ENCODE assay signal across 29 cellular contexts in genomic region chr11:5247479-5248192, GRCh38. TPM values are rescaled to one million over a fixed set of nuclear protein-coding genes. Genes with fewer than 3 reads are reported as not detected.
"Had no signal": no experiment of that assay in that cellular context is flagged by ENCODE, and none has a peak within 500 bp of the region (broad histone marks: within the 10 kb centered on the region; RNA-seq: fewer than 3 reads in every experiment).

No MANE protein-coding gene starts in this region.

- H3K4me1 ChIP-seq: left ventricle myocardium inferior, lower lobe of right lung, psoas muscle, right lobe of liver, spleen, tibial artery, upper lobe of left lung, uterus had no signal

- H3K36me3 ChIP-seq: left ventricle myocardium inferior, lower lobe of right lung, right lobe of liver, spleen, tibial artery, upper lobe of left lung, uterus had no signal

- FAIRE-seq: kidney had no signal

- H3K9me3 Mint-ChIP-seq: natural killer cell treated with Interleukin-12 subunit alpha and Interleukin-12 subunit beta and Interleukin-15 and Interleukin-18, amount 100 ng/mL, for 72 hours; stimulated activated memory B cell treated with anti-CD40 and anti-IgM and Interleukin-4, amounts not matched to agents 10 μg/mL and 1 μg/mL and 100 μg/mL, for 72 hours; stimulated activated naive CD8-positive, alpha-beta T cell treated with anti-CD3 and anti-CD28 coated beads, Interleukin-15, Interleukin-2, amounts not matched to agents 100 ng/mL and 50 ng/mL, for 24 hours had no signal

- H3K4me1 Mint-ChIP-seq: immature natural killer cell; stimulated activated memory B cell treated with anti-CD40 and anti-IgM and Interleukin-4, amounts not matched to agents 10 μg/mL and 1 μg/mL and 100 μg/mL, for 72 hours had no signal

- ATAC-seq: esophagus mucosa; left cardiac atrium; lower lobe of right lung; natural killer cell treated with Interleukin-12 subunit alpha and Interleukin-12 subunit beta and Interleukin-15 and Interleukin-18, amount 100 ng/mL, for 72 hours; psoas muscle; right lobe of liver; stimulated activated memory B cell treated with anti-CD40 and anti-IgM and Interleukin-4, amounts not matched to agents 10 μg/mL and 1 μg/mL and 100 μg/mL, for 72 hours had no signal

- H3K27me3 Mint-ChIP-seq: stimulated activated naive CD8-positive, alpha-beta T cell treated with anti-CD3 and anti-CD28 coated beads, Interleukin-15, Interleukin-2, amounts not matched to agents 100 ng/mL and 50 ng/mL, for 24 hours had no signal

- H3K4me3 Mint-ChIP-seq: immature natural killer cell; natural killer cell treated with Interleukin-12 subunit alpha and Interleukin-12 subunit beta and Interleukin-15 and Interleukin-18, amount 100 ng/mL, for 72 hours; stimulated activated memory B cell treated with anti-CD40 and anti-IgM and Interleukin-4, amounts not matched to agents 10 μg/mL and 1 μg/mL and 100 μg/mL, for 72 hours; stimulated activated naive CD8-positive, alpha-beta T cell treated with anti-CD3 and anti-CD28 coated beads, Interleukin-15, Interleukin-2, amounts not matched to agents 100 ng/mL and 50 ng/mL, for 24 hours had no signal

- H3K9me3 ChIP-seq: left ventricle myocardium inferior, lower lobe of right lung, psoas muscle, right lobe of liver, spleen, tibial artery, upper lobe of left lung, uterus had no signal

- DNase-seq: cortex of kidney; dorsolateral prefrontal cortex; effector CD8-positive, alpha-beta T cell; kidney; left cardiac atrium; left ventricle myocardium inferior; lower lobe of right lung; mesenchymal stem cell; midbrain; psoas muscle; retina; right lobe of liver; spleen; stimulated activated CD4-positive, alpha-beta T cell treated with anti-CD3 and anti-CD28 coated beads, Interleukin-15, amount 100 ng/mL, for 24 hours; stimulated activated CD4-positive, alpha-beta T cell treated with anti-CD3 and anti-CD28 coated beads, Interleukin-1b, Interleukin-23, amount 100 ng/mL, for 48 hours; stimulated activated CD4-positive, alpha-beta T cell treated with anti-CD3 and anti-CD28 coated beads, Interleukin-4, amount 100 ng/mL, for 24 hours; tibial artery; upper lobe of left lung; uterus had no signal

- H3K4me3 ChIP-seq: dorsolateral prefrontal cortex, left ventricle myocardium inferior, lower lobe of right lung, psoas muscle, right lobe of liver, spleen, tibial artery, upper lobe of left lung, uterus had no signal

- H3K27me3 ChIP-seq: right lobe of liver, spleen, tibial artery, upper lobe of left lung, uterus had no signal

- H3K27ac Mint-ChIP-seq: immature natural killer cell; natural killer cell treated with Interleukin-12 subunit alpha and Interleukin-12 subunit beta and Interleukin-15 and Interleukin-18, amount 100 ng/mL, for 72 hours; stimulated activated memory B cell treated with anti-CD40 and anti-IgM and Interleukin-4, amounts not matched to agents 10 μg/mL and 1 μg/mL and 100 μg/mL, for 72 hours; stimulated activated naive CD8-positive, alpha-beta T cell treated with anti-CD3 and anti-CD28 coated beads, Interleukin-15, Interleukin-2, amounts not matched to agents 100 ng/mL and 50 ng/mL, for 24 hours had no signal

- H3K27ac ChIP-seq: dorsolateral prefrontal cortex, left ventricle myocardium inferior, lower lobe of right lung, psoas muscle, right lobe of liver, spleen, tibial artery, upper lobe of left lung, uterus had no signal

- H3K36me3 Mint-ChIP-seq: immature natural killer cell; natural killer cell treated with Interleukin-12 subunit alpha and Interleukin-12 subunit beta and Interleukin-15 and Interleukin-18, amount 100 ng/mL, for 72 hours; stimulated activated memory B cell treated with anti-CD40 and anti-IgM and Interleukin-4, amounts not matched to agents 10 μg/mL and 1 μg/mL and 100 μg/mL, for 72 hours had no signal

RNA-seq across cellular contexts. Expression of gene HBG1, which starts 2.0 kb away (rescaled TPM):
- total RNA-seq: esophagus mucosa; fibroblast of lung; fibroblast of villous mesenchyme; kidney; left cardiac atrium; left ventricle myocardium inferior; lower lobe of right lung; natural killer cell treated with Interleukin-12 subunit alpha and Interleukin-12 subunit beta and Interleukin-15 and Interleukin-18, amount 100 ng/mL, for 72 hours; omental fat pad; right lobe of liver had no signal
- polyA plus RNA-seq: immature natural killer cell, psoas muscle had no signal

RNA-seq across cellular contexts. Expression of gene HBG2, which starts 6.9 kb away (rescaled TPM):
- total RNA-seq: esophagus mucosa; fibroblast of lung; fibroblast of villous mesenchyme; kidney; left cardiac atrium; left ventricle myocardium inferior; natural killer cell treated with Interleukin-12 subunit alpha and Interleukin-12 subunit beta and Interleukin-15 and Interleukin-18, amount 100 ng/mL, for 72 hours; right lobe of liver had no signal
- polyA plus RNA-seq: psoas muscle had no signal

RNA-seq across cellular contexts. Expression of gene HBD, which starts 13.4 kb away (rescaled TPM):
- total RNA-seq: esophagus mucosa; left cardiac atrium; left ventricle myocardium inferior; lower lobe of right lung; natural killer cell treated with Interleukin-12 subunit alpha and Interleukin-12 subunit beta and Interleukin-15 and Interleukin-18, amount 100 ng/mL, for 72 hours; skeletal muscle tissue; temporal lobe had no signal

RNA-seq across cellular contexts. Expression of gene HBB, which starts 20.8 kb away (rescaled TPM):
- total RNA-seq: fibroblast of lung; fibroblast of villous mesenchyme; natural killer cell treated with Interleukin-12 subunit alpha and Interleukin-12 subunit beta and Interleukin-15 and Interleukin-18, amount 100 ng/mL, for 72 hours had no signal

RNA-seq across cellular contexts. Expression of gene HBE1, which starts 22.1 kb away (rescaled TPM):
- total RNA-seq: esophagus mucosa; kidney; left cardiac atrium; left ventricle myocardium inferior; lower lobe of right lung; natural killer cell treated with Interleukin-12 subunit alpha and Interleukin-12 subunit beta and Interleukin-15 and Interleukin-18, amount 100 ng/mL, for 72 hours; omental fat pad; psoas muscle; right lobe of liver had no signal
- polyA plus RNA-seq: immature natural killer cell, psoas muscle had no signal
